ENCODE assay signal across 18 cellular contexts in genomic region chr2:27779417-27780055, GRCh38. TPM values are rescaled to one million over a fixed set of nuclear protein-coding genes. Genes with fewer than 3 reads are reported as not detected.
DNase-seq lines count a peak whose midpoint lies in the region; ATAC-seq and TF ChIP-seq lines count a peak whose summit lies in the region.
"Had no signal": no experiment of that assay in that cellular context is flagged by ENCODE, and none has a peak within 500 bp of the region (broad histone marks: within the 10 kb centered on the region; RNA-seq: fewer than 3 reads in every experiment).

No MANE protein-coding gene starts in this region.

- H3K27ac ChIP-seq in GM23248 (no peak overlapping the region), left lung (peak overlapping the region; percentile 45 to 62), skeletal muscle tissue (ENCODE audit: low read depth, low read length) (peak overlapping the region; percentile 46)

- no peaks in the 10 kb centered on the region for H3K9me2 ChIP-seq in GM23248 (ENCODE audit: insufficient read depth)

- H3K27me3 Mint-ChIP-seq in chondrocyte (ENCODE audit: low read depth): no peaks in the 10 kb centered on the region
- H3K27me3 Mint-ChIP-seq in CD14-positive monocyte (ENCODE audit: low read depth in 3 of 3): no peaks in the 10 kb centered on the region
- H3K27me3 Mint-ChIP-seq: natural killer cell treated with Interleukin-12 subunit alpha and Interleukin-12 subunit beta and Interleukin-15 and Interleukin-18, amount 100 ng/mL, for 72 hours had no signal

- H3K27ac Mint-ChIP-seq in chondrocyte (ENCODE audit: unreplicated experiment) (peak overlapping the region; percentile 58), CD14-positive monocyte (no peak overlapping the region)
- H3K27ac Mint-ChIP-seq: natural killer cell treated with Interleukin-12 subunit alpha and Interleukin-12 subunit beta and Interleukin-15 and Interleukin-18, amount 100 ng/mL, for 72 hours had no signal

- no peak overlapping the region for H2AFZ ChIP-seq in GM23248

- H3K9me3 Mint-ChIP-seq in chondrocyte (ENCODE audit: low read depth): no peaks in the 10 kb centered on the region
- no peaks in the 10 kb centered on the region for H3K9me3 Mint-ChIP-seq in CD14-positive monocyte
- H3K9me3 Mint-ChIP-seq: natural killer cell treated with Interleukin-12 subunit alpha and Interleukin-12 subunit beta and Interleukin-15 and Interleukin-18, amount 100 ng/mL, for 72 hours had no signal

- 38 to 45% methylated on average over 5 of the region's 5 CpGs for WGBS in GM23248 (ENCODE audit: low coverage in 1 of 2, low lambda C conversion rate in 2 of 2, missing lambda C conversion rate in 2 of 2), 2 experiments

- intact Hi-C loops in left lung (cut with DNase I) (no loop called here), CD14-positive monocyte (cut with micrococcal nuclease) (loop anchor here in 1 of 2 donors (10.0 kb wide), 1 partner anchor 45 kb away; no protein-coding TSS in a partner anchor)

- ATAC-seq in left lung: peak; percentile 24
- ATAC-seq: natural killer cell treated with Interleukin-12 subunit alpha and Interleukin-12 subunit beta and Interleukin-15 and Interleukin-18, amount 100 ng/mL, for 72 hours had no signal

- H3K79me2 ChIP-seq in GM23248 (ENCODE audit: insufficient read depth): peaks cover 87% of the 10 kb centered on the region

- H4K20me1 ChIP-seq in GM23248 (ENCODE audit: insufficient read depth): no peaks in the 10 kb centered on the region

- H3F3A ChIP-seq in GM23248 (ENCODE audit: insufficient read depth): peaks cover 18% of the 10 kb centered on the region

- DNase-seq in GM23248: peak; percentile 28
- no peak for DNase-seq in chondrocyte (ENCODE audit: low spot score)
- no peak for DNase-seq in left lung
- no peak for DNase-seq in RPMI8226
- no peak for DNase-seq in middle frontal gyrus (ENCODE audit: extremely low spot score, low spot score)
- no peak for DNase-seq in activated CD8-positive, alpha-beta memory T cell treated with anti-CD3 and anti-CD28 coated beads, Interleukin-2, amount 50 U/mL, for 4 hours
- DNase-seq in CD14-positive monocyte (ENCODE audit: low spot score): no peak
- DNase-seq: activated CD4-positive, alpha-beta T cell treated with anti-CD3 and anti-CD28 coated beads, Interleukin-2, amount 50 U/mL, for 48 hours; activated effector memory CD4-positive, alpha-beta T cell treated with anti-CD3 and anti-CD28 coated beads, Interleukin-2, amount 50 U/mL, for 16 hours; AML-193; DMS79; islet precursor cell; KBM-7; NCI-H146; NCI-H748 treated with DMSO at 0.1 percent for 48 hours; stimulated activated CD4-positive, alpha-beta T cell treated with anti-CD3 and anti-CD28 coated beads, Interleukin-15, amount 100 ng/mL, for 24 hours had no signal

- in situ Hi-C loops in GM23248 (cut with MboI): no loop called here

- H3K4me2 ChIP-seq in GM23248 (ENCODE audit: unreplicated experiment): no peak overlapping the region

- H3K4me1 Mint-ChIP-seq in chondrocyte (ENCODE audit: low read depth): peaks cover 29% of the 10 kb centered on the region
- H3K4me1 Mint-ChIP-seq in CD14-positive monocyte: peaks cover 33% of the 10 kb centered on the region

- H3K4me3 Mint-ChIP-seq in chondrocyte (ENCODE audit: unreplicated experiment): no peak overlapping the region
- no peak overlapping the region for H3K4me3 Mint-ChIP-seq in CD14-positive monocyte
- H3K4me3 Mint-ChIP-seq: natural killer cell treated with Interleukin-12 subunit alpha and Interleukin-12 subunit beta and Interleukin-15 and Interleukin-18, amount 100 ng/mL, for 72 hours had no signal

- H3K36me3 ChIP-seq in GM23248 (ENCODE audit: low read depth) (peaks cover 18% of the 10 kb centered on the region; the same call in 1 of the 2 replicates), left lung (peaks cover 0 to 46% of the 10 kb centered on the region in 2 donors), skeletal muscle tissue (ENCODE audit: control insufficient read depth in 3 of 3, insufficient read depth in 3 of 3, low read length in 3 of 3) (peaks cover 0 to 26% (median 13%) of the 10 kb centered on the region in 3 donors)

- H3K9me3 ChIP-seq in GM23248 (ENCODE audit: low read depth) (no peaks in the 10 kb centered on the region), left lung (no peaks in the 10 kb centered on the region), skeletal muscle tissue (ENCODE audit: control insufficient read depth in 3 of 3, low read length in 3 of 3) (no peaks in the 10 kb centered on the region)

- no peak overlapping the region for H3K9ac ChIP-seq in GM23248
- H3K9ac ChIP-seq in skeletal muscle tissue (ENCODE audit: low read depth in 1 of 3, low read length in 3 of 3): peak overlapping the region in 1 of 3 donors; percentile 3

- no peaks in the 10 kb centered on the region for H3K27me3 ChIP-seq in GM23248 (replicated peaks; ENCODE audit: insufficient read depth)
- no peaks in the 10 kb centered on the region for H3K27me3 ChIP-seq in left lung
- no peaks in the 10 kb centered on the region for H3K27me3 ChIP-seq in skeletal muscle tissue (ENCODE audit: control insufficient read depth in 3 of 3, insufficient read depth in 3 of 3, low read length in 3 of 3)

- TF ChIP-seq CTCF in chondrocyte (IDR thresholded peaks at IDR 0.05): no peak
- no peak for TF ChIP-seq CTCF in left lung (IDR thresholded peaks at IDR 0.05)
- TF ChIP-seq CTCF in CD14-positive monocyte (IDR thresholded peaks at IDR 0.05): no peak

- H3K4me1 ChIP-seq in GM23248 (ENCODE audit: insufficient read depth) (peaks cover 32% of the 10 kb centered on the region), left lung (peaks cover 0 to 53% of the 10 kb centered on the region in 2 donors), skeletal muscle tissue (ENCODE audit: control insufficient read depth in 3 of 3, insufficient read depth in 3 of 3, low read length in 3 of 3) (peaks cover 23 to 35% (median 30%) of the 10 kb centered on the region in 3 donors)

- H3K4me3 ChIP-seq in GM23248 (no peak overlapping the region), left lung (no peak overlapping the region), skeletal muscle tissue (ENCODE audit: low read length in 3 of 3) (no peak overlapping the region)

- peaks cover 11% of the 10 kb centered on the region for H3K36me3 Mint-ChIP-seq in chondrocyte (ENCODE audit: low read depth)
- peaks cover 54 to 64% of the 10 kb centered on the region in 2 donors for H3K36me3 Mint-ChIP-seq in CD14-positive monocyte

RNA-seq across cellular contexts. Expression of gene MRPL33, which starts 8.0 kb away (rescaled TPM):
- total RNA-seq in GM23248 (2014; rRNA removed; shearing (Covaris generic)): 24.2 and 70.8 TPM in 2 replicates
- 338 and 340 TPM in 2 replicates for polyA plus RNA-seq in GM23248 (2016; fragmentation: Nextera tagmentation; extraction: Ambion mirVana)
- 59.9 to 64.9 TPM (median 62.1 TPM) in 3 replicates for total RNA-seq in chondrocyte
- 100 to 1,000 TPM in 1 of 2 donors, 10 to 100 TPM in 1; 75.2 to 110 TPM for total RNA-seq in left lung
- total RNA-seq in skeletal muscle tissue: 121 TPM
- polyA plus RNA-seq in CD14-positive monocyte: 100 to 1,000 TPM; 331 to 341 TPM
